Comparison of ENCODE assay signal across 21 cellular contexts in genomic region chr12:112140728-112141127, GRCh38. TPM values are rescaled to one million over a fixed set of nuclear protein-coding genes. Genes with fewer than 3 reads are reported as not detected.
A peak's percentile ranks its signal among the peaks of the same experiment; 100 is the strongest.
DNase-seq lines count a peak whose midpoint lies in the region; ATAC-seq, FAIRE-seq and TF ChIP-seq lines count a peak whose summit lies in the region.
"Had no signal": no experiment of that assay in that cellular context is flagged by ENCODE, and none has a peak within 500 bp of the region (broad histone marks: within the 10 kb centered on the region; RNA-seq: fewer than 3 reads in every experiment).

No MANE protein-coding gene starts in this region.

- no peak overlapping the region for H3K4me2 ChIP-seq in K562 (ENCODE audit: insufficient read depth, low read length)
- H3K4me2 ChIP-seq: A549, BLaER1 had no signal

- ATAC-seq in Panc1, result no peak
- ATAC-seq in K562, result no peak
- no peak for ATAC-seq in GM18502 (IDR thresholded peaks at IDR 0.05; ENCODE audit: poor library complexity, unreplicated experiment)
- ATAC-seq: A549, pancreas, right lobe of liver had no signal

- intact Hi-C loops in Panc1 (cut with micrococcal nuclease; ENCODE audit: unreplicated experiment), result no loop called here
- intact Hi-C loops in K562 (cut with micrococcal nuclease), result no loop called here
- intact Hi-C loops in stomach (cut with DNase I; ENCODE audit: low total_unique reads), result no loop called here

- no peaks in the 10 kb centered on the region for H3K4me1 ChIP-seq in Panc1 (ENCODE audit: control insufficient read depth, insufficient read depth, low read length)
- H3K4me1 ChIP-seq in K562 (replicated peaks in 1 of 2; ENCODE audit: control insufficient read depth in 2 of 2, insufficient read depth in 2 of 2, low read length in 2 of 2), result no peaks in the 10 kb centered on the region; a peak in 1 of 5 replicates
- peaks cover 0 to 5% (median 0%) of the 10 kb centered on the region in 4 donors for H3K4me1 ChIP-seq in stomach
- H3K4me1 ChIP-seq: A549, BLaER1, pancreas, right lobe of liver, suprapubic skin had no signal

- no peaks in the 10 kb centered on the region for H3K9me3 ChIP-seq in Panc1 (ENCODE audit: control insufficient read depth, insufficient read depth, low read depth, low read length)
- no peaks in the 10 kb centered on the region for H3K9me3 ChIP-seq in K562 (replicated peaks; ENCODE audit: control insufficient read depth, insufficient read depth, low read depth, low read length)
- H3K9me3 ChIP-seq in stomach, result no peaks in the 10 kb centered on the region
- H3K9me3 ChIP-seq: A549, BLaER1, pancreas, right lobe of liver, suprapubic skin had no signal

- no peaks in the 10 kb centered on the region for H3K79me2 ChIP-seq in K562 (ENCODE audit: control insufficient read depth, insufficient read depth, low read length)

- TF ChIP-seq RAD21 in K562 (CRISPR knock-in tag; conservative IDR thresholded peaks at IDR 0.05 in 1 of 2, IDR thresholded peaks at IDR 0.05 in 1 of 2), result no peak

- TF ChIP-seq POLR2A in K562 (conservative IDR thresholded peaks at IDR 0.05), result no peak
- TF ChIP-seq POLR2A in stomach (IDR thresholded peaks at IDR 0.05), result no peak

- 96% methylated on average over 5 of the region's 5 CpGs for WGBS in K562 (ENCODE audit: insufficient coverage, low coverage, missing lambda C conversion rate)
- 75 to 93% (median 93%) methylated on average over 5 of the region's 5 CpGs for WGBS in stomach, 5 donors

- no peak overlapping the region for H2AFZ ChIP-seq in K562 (ENCODE audit: low read depth, low read length)

- POLR2A ChIA-PET in Panc1 (lab: Charles Lee), result no interaction called here
- POLR2A ChIA-PET in K562 (lab: Yijun Ruan, JAX), result interaction anchor here (1.6 to 2.4 kb wide), 2 partner anchors 10 to 15 kb away, joined by 5 to 7 read pairs; partner anchors contain the start of gene TRAFD1

- H3K9ac ChIP-seq in K562 (ENCODE audit: insufficient read depth in 1 of 2, low read depth in 2 of 2, low read length in 2 of 2), result no peak overlapping the region
- H3K9ac ChIP-seq: BLaER1 had no signal

- no peak overlapping the region for H3K4me3 ChIP-seq in Panc1 (ENCODE audit: low read depth in 2 of 2, low read length in 2 of 2)
- no peak overlapping the region for H3K4me3 ChIP-seq in K562
- no peak overlapping the region for H3K4me3 ChIP-seq in stomach
- H3K4me3 ChIP-seq: A549, BLaER1, cardiac muscle cell, pancreas, right lobe of liver, suprapubic skin had no signal

- H3K9me1 ChIP-seq in K562 (ENCODE audit: control insufficient read depth, insufficient read depth, low read length), result no peaks in the 10 kb centered on the region

- FAIRE-seq in K562 (lab: Jason Lieb, UNC) (no peak), D721Med (lab: Jason Lieb, UNC) (no peak)
- FAIRE-seq: A549, pancreas had no signal

- H3K36me3 ChIP-seq in Panc1 (ENCODE audit: control insufficient read depth, insufficient read depth, low read length), result peaks cover 14% of the 10 kb centered on the region; the same call in 1 of the 2 replicates
- H3K36me3 ChIP-seq in K562 (ENCODE audit: control insufficient read depth, insufficient read depth, low read length), result peaks cover 83% of the 10 kb centered on the region
- peaks cover 89 to 100% (median 100%) of the 10 kb centered on the region in 4 donors for H3K36me3 ChIP-seq in stomach

- H3K27ac ChIP-seq in Panc1 (ENCODE audit: low read length) (no peak overlapping the region), K562 (ENCODE audit: extremely low read depth, low read depth, low read length) (no peak overlapping the region), stomach (peak overlapping the region in 1 of 5 donors; percentile 42)
- H3K27ac ChIP-seq: A549, BLaER1, cardiac muscle cell, pancreas, right lobe of liver, suprapubic skin had no signal

- peak; percentile 20 for DNase-seq in activated CD8-positive, alpha-beta memory T cell treated with anti-CD3 and anti-CD28 coated beads, Interleukin-2, amount 50 U/mL, for 48 hours
- DNase-seq in activated CD8-positive, alpha-beta memory T cell treated with anti-CD3 and anti-CD28 coated beads for 24 hours, result no peak
- DNase-seq in Panc1 (ENCODE audit: low read depth, low spot score) (no peak), K562 (ENCODE audit: extremely low read depth in 1 of 4, low spot score in 3 of 4) (no peak), stomach (peak; percentile 23), amniotic stem cell (lab: John Stamatoyannopoulos, UW) (no peak), D721Med (ENCODE audit: insufficient read length, low spot score) (no peak)
- DNase-seq: activated CD4-positive, alpha-beta T cell treated with anti-CD3 and anti-CD28 coated beads for 1 hour; activated T-cell treated with anti-CD3 and anti-CD28 coated beads for 4 hours; effector memory CD4-positive, alpha-beta T cell; glutamatergic neuron; NCI-H1092; NCI-H2081; pancreas; right lobe of liver; Right ventricle myocardium superior had no signal

- no peaks in the 10 kb centered on the region for H3K27me3 ChIP-seq in Panc1 (ENCODE audit: control insufficient read depth, insufficient read depth, low read length)
- H3K27me3 ChIP-seq in K562 (ENCODE audit: control insufficient read depth in 2 of 2, insufficient read depth in 2 of 2, low read length in 2 of 2), result no peaks in the 10 kb centered on the region
- no peaks in the 10 kb centered on the region for H3K27me3 ChIP-seq in stomach
- H3K27me3 ChIP-seq: BLaER1, cardiac muscle cell, pancreas, right lobe of liver, suprapubic skin had no signal

- CTCF ChIA-PET in Panc1 (lab: Charles Lee), result no interaction called here
- CTCF ChIA-PET in K562 (lab: Yijun Ruan, JAX; ENCODE audit: low intra/inter-chr PET ratio), result no interaction called here

- TSS peak; percentile 44 for BruUV-seq in Panc1 (replicated peaks; lab: Mats Ljungman, UMichigan)
- TSS peak; percentile 28 for BruUV-seq in K562 (replicated peaks; lab: Mats Ljungman, UMichigan)

- TF ChIP-seq EP300 in K562 (IDR thresholded peaks at IDR 0.05; ENCODE audit: low read length) (no peak), stomach (IDR thresholded peaks at IDR 0.05) (no peak)

- no peaks in the 10 kb centered on the region for H4K20me1 ChIP-seq in K562 (replicated peaks; ENCODE audit: control insufficient read depth, insufficient read depth, low read length)
- H4K20me1 ChIP-seq: BLaER1 had no signal

- TF ChIP-seq CTCF in Panc1 (IDR thresholded peaks at IDR 0.05) (no peak), K562 (IDR thresholded peaks at IDR 0.05 in 2 of 3, conservative IDR thresholded peaks at IDR 0.05 in 1 of 3; ENCODE audit: insufficient read depth in 2 of 3, low read depth in 1 of 3, low read length in 3 of 3) (no peak), stomach (IDR thresholded peaks at IDR 0.05) (no peak), D721Med (IDR thresholded peaks at IDR 0.05; ENCODE audit: insufficient read depth, missing control alignments) (no peak)

- in situ Hi-C loops in Panc1 (cut with HindIII; ENCODE audit: low pct_unique_long_range_greater_than_20kb, low sequenced_read_pairs), result no loop called here
- in situ Hi-C loops in K562 (cut with MboI), result no loop called here

TF ChIP-seq in K562, 482 proteins besides CTCF, POLR2A, EP300 and RAD21 (continues in another document):
- TF ChIP-seq FOXA1 (IDR thresholded peaks at IDR 0.05; ENCODE audit: borderline replicate concordance), result no peak
- no peak for TF ChIP-seq MBD2 (IDR thresholded peaks at IDR 0.05; ENCODE audit: borderline replicate concordance, low read depth)
- no peak for TF ChIP-seq SIN3B (IDR thresholded peaks at IDR 0.05; ENCODE audit: low read depth)

RNA-seq across cellular contexts. Expression of gene TRAFD1, which starts 15.4 kb away (rescaled TPM):
- 32.9 TPM for total RNA-seq in Panc1 (2021; ENCODE audit: unreplicated experiment)
- polyA plus RNA-seq in Panc1 (2012; ENCODE audit: insufficient read length), result 21.2 TPM
- total RNA-seq in K562 (2011; cell fraction: chromatin; rRNA removed; ENCODE audit: low replicate concordance), result 60.7 and 77.3 TPM in 2 replicates
- total RNA-seq in K562 (2011; cell fraction: nucleolus; rRNA removed), result 30.9 and 38.0 TPM in 2 replicates
- 35.8 and 42.1 TPM in 2 replicates for total RNA-seq in K562 (2011; cell fraction: nucleoplasm; rRNA removed)
- 41.6 and 51.5 TPM in 2 replicates for total RNA-seq in K562 (2014; rRNA removed)
- 41.3 and 44.6 TPM in 2 replicates for total RNA-seq in K562 (2014; rRNA removed; fragmentation: Illumina TruSeq; extraction: Trizol)
- total RNA-seq in K562 (2015; rRNA removed; fragmentation: Illumina TruSeq; extraction: Trizol), result 37.9 and 41.6 TPM in 2 replicates
- total RNA-seq in K562 (2021), result 46.7 and 49.2 TPM in 2 replicates
- 54.5 and 56.1 TPM in 2 replicates for polyA plus RNA-seq in K562 (2011; rRNA removed)
- polyA plus RNA-seq in K562 (2011; cell fraction: cytosol; rRNA removed), result 38.9 and 51.8 TPM in 2 replicates
- polyA plus RNA-seq in K562 (2011; cell fraction: nucleus; rRNA removed), result 43.8 and 56.4 TPM in 2 replicates
- polyA plus RNA-seq in K562 (2012), result 45.5 and 53.6 TPM in 2 replicates
- 50.7 and 65.6 TPM in 2 replicates for polyA plus RNA-seq in K562 (2014; fragmentation: Illumina TruSeq; extraction: Trizol)
- 10 to 100 TPM; 54.5 to 85.5 TPM for polyA plus RNA-seq in K562 (2014; fragmentation: Nextera tagmentation; extraction: Ambion mirVana)
- 54.5 and 56.6 TPM in 2 replicates for polyA plus RNA-seq in K562 (2014; rRNA removed)
- 65.6 and 70.5 TPM in 2 replicates for polyA minus RNA-seq in K562 (2011; rRNA and poly(A)+ RNA removed)
- polyA minus RNA-seq in K562 (2011; cell fraction: cytosol; rRNA and poly(A)+ RNA removed), result 17.4 and 20.6 TPM in 2 replicates
- polyA minus RNA-seq in K562 (2011; cell fraction: nucleus; rRNA and poly(A)+ RNA removed), result 19.5 and 33.5 TPM in 2 replicates
- total RNA-seq in stomach, result 10 to 100 TPM; 11.3 to 49.0 (median 27.7) TPM
- 10 to 100 TPM; 13.9 to 22.5 (median 16.1) TPM for polyA plus RNA-seq in stomach

RNA-seq across cellular contexts. Expression of gene NAA25, which starts 32.1 kb away (rescaled TPM):
- total RNA-seq in Panc1 (2021; ENCODE audit: unreplicated experiment), result 32.2 TPM
- polyA plus RNA-seq in Panc1 (2012; ENCODE audit: insufficient read length), result 9.4 TPM
- total RNA-seq in K562 (2011; cell fraction: chromatin; rRNA removed; ENCODE audit: low replicate concordance), result 167 and 302 TPM in 2 replicates
- total RNA-seq in K562 (2011; cell fraction: nucleolus; rRNA removed), result 45.2 and 50.9 TPM in 2 replicates
- total RNA-seq in K562 (2011; cell fraction: nucleoplasm; rRNA removed), result 116 and 186 TPM in 2 replicates
- total RNA-seq in K562 (2014; rRNA removed), result 31.6 and 33.9 TPM in 2 replicates
- total RNA-seq in K562 (2014; rRNA removed; fragmentation: Illumina TruSeq; extraction: Trizol), result 48.9 and 54.7 TPM in 2 replicates
- total RNA-seq in K562 (2015; rRNA removed; fragmentation: Illumina TruSeq; extraction: Trizol), result 38.9 and 41.9 TPM in 2 replicates
- total RNA-seq in K562 (2021), result 59.6 and 61.2 TPM in 2 replicates
- 46.2 and 54.6 TPM in 2 replicates for polyA plus RNA-seq in K562 (2011; rRNA removed)
- 10.5 and 26.2 TPM in 2 replicates for polyA plus RNA-seq in K562 (2011; cell fraction: cytosol; rRNA removed)
- 44.3 and 58.7 TPM in 2 replicates for polyA plus RNA-seq in K562 (2011; cell fraction: nucleus; rRNA removed)
- 15.7 and 17.3 TPM in 2 replicates for polyA plus RNA-seq in K562 (2012)
- polyA plus RNA-seq in K562 (2014; fragmentation: Illumina TruSeq; extraction: Trizol), result 35.5 and 49.4 TPM in 2 replicates
- polyA plus RNA-seq in K562 (2014; fragmentation: Nextera tagmentation; extraction: Ambion mirVana), result 10 to 100 TPM; 40.6 to 53.4 TPM
- 26.6 and 29.0 TPM in 2 replicates for polyA plus RNA-seq in K562 (2014; rRNA removed)
- 150 and 152 TPM in 2 replicates for polyA minus RNA-seq in K562 (2011; rRNA and poly(A)+ RNA removed)
- polyA minus RNA-seq in K562 (2011; cell fraction: cytosol; rRNA and poly(A)+ RNA removed), result 40.7 and 41.9 TPM in 2 replicates
- 35.0 and 66.2 TPM in 2 replicates for polyA minus RNA-seq in K562 (2011; cell fraction: nucleus; rRNA and poly(A)+ RNA removed)
- total RNA-seq in stomach, result 10 to 100 TPM; 11.1 to 72.6 (median 57.6) TPM
- 1 to 10 TPM; 2.3 to 5.4 (median 3.2) TPM for polyA plus RNA-seq in stomach

Comparison
In these comparisons a context has a peak if more than half of its experiments do, and no peak if none do; other contexts are left out.
1. DNase-seq: peak in activated CD8-positive, alpha-beta memory T cell treated with anti-CD3 and anti-CD28 coated beads, Interleukin-2, amount 50 U/mL, for 48 hours (single experiment) and stomach (single experiment); none in activated CD8-positive, alpha-beta memory T cell treated with anti-CD3 and anti-CD28 coated beads for 24 hours (single experiment), Panc1 (single experiment), K562 (0 of 4), amniotic stem cell (single experiment) and D721Med (single experiment).